In the genomic region with DNA sequence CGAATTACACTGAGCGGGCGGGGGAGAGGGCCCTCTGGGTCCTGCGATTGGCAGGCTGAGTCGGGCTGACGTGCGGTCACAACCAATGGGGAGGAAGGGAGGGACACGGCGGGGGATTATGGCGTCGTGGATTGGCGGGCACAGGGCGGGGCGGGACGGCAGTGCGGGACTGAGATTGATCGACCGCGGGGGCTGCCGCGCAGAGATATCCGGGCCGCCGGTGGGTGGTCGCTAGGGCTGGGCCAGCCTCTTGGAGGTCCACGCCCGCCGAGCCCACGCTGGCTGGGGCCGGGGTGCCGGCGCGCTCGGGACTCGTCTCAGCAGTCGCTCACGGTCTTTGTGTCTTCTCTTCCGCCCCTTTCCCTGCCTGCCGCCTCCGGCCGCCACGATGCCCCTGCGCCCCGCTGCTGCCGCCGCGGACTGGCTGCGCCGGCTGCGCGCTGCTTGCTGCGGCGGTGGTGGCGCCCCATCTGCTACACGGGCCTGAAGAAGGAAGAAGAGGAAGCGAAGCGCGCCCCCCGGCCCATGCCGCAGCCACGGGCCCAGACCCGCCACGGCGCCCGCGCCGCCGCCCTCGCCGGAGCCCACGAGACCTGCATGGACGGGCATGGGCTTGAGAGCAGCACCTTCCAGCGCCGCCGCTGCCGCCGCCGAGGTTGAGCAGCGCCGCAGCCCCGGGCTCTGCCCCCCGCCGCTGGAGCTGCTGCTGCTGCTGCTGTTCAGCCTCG, we compare ENCODE assay signal across 8 cellular contexts. TPM values are rescaled to one million over a fixed set of nuclear protein-coding genes. Genes with fewer than 3 reads are reported as not detected.
DNase-seq lines count a peak whose midpoint lies in the region; ATAC-seq and TF ChIP-seq lines count a peak whose summit lies in the region.

A gene with protein sequence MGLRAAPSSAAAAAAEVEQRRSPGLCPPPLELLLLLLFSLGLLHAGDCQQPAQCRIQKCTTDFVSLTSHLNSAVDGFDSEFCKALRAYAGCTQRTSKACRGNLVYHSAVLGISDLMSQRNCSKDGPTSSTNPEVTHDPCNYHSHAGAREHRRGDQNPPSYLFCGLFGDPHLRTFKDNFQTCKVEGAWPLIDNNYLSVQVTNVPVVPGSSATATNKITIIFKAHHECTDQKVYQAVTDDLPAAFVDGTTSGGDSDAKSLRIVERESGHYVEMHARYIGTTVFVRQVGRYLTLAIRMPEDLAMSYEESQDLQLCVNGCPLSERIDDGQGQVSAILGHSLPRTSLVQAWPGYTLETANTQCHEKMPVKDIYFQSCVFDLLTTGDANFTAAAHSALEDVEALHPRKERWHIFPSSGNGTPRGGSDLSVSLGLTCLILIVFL (plus strand): TSS at position 200 of the 728 bp plus-strand sequence. CDS start 408 bp downstream, at position 608.

- H3K27ac Mint-ChIP-seq in activated CD4-positive, alpha-beta memory T cell treated with anti-CD3 and anti-CD28 coated beads for 36 hours = peak within 1 kb of the TSS; percentile 50

- CTCF ChIA-PET in activated CD4-positive, alpha-beta memory T cell treated with anti-CD3 and anti-CD28 coated beads for 36 hours (lab: Charles Lee) = interaction anchor here (1.3 kb wide), 1 partner anchor 69 kb away, joined by 4 read pairs; no protein-coding TSS in a partner anchor

- TF ChIP-seq POLR2A in GM19099 (IDR thresholded peaks at IDR 0.05; ENCODE audit: extremely low read depth, insufficient read length, low read depth) = peak; percentile 72

- intact Hi-C loops in activated CD4-positive, alpha-beta memory T cell treated with anti-CD3 and anti-CD28 coated beads for 36 hours (cut with micrococcal nuclease) = loop anchor here (1.0 to 10.0 kb wide), 4 partner anchors 156 to 1590 kb away; a partner anchor contains a TSS
- intact Hi-C loops in dorsolateral prefrontal cortex (cut with DNase I) = loop anchor here (5.0 to 10.0 kb wide), 9 partner anchors 154 to 1836 kb away; a partner anchor contains a TSS

- H3K36me3 ChIP-seq in liver (ENCODE audit: control insufficient read depth in 4 of 4, insufficient read depth in 3 of 4, low read depth in 1 of 4, low read length in 3 of 4) = no peaks in the 10 kb centered on the region

- POLR2A ChIA-PET in activated CD4-positive, alpha-beta memory T cell treated with anti-CD3 and anti-CD28 coated beads for 36 hours (lab: Charles Lee) = no interaction called here

- TF ChIP-seq CTCF in AG09309 (IDR thresholded peaks at IDR 0.05; ENCODE audit: control insufficient read depth, insufficient read depth, low read depth, low read length, missing control alignments) (no peak), dorsolateral prefrontal cortex (IDR thresholded peaks at IDR 0.05 in 54 of 56, conservative IDR thresholded peaks at IDR 0.05 in 2 of 56; ENCODE audit: low read depth in 1 of 56, partially characterized antibody in 56 of 56) (peak in 26 of 56 donors; percentile 2 to 55 (median 21)), liver (IDR thresholded peaks at IDR 0.05; ENCODE audit: low read depth, low read length, missing input control) (no peak)

- peak; percentile 72 for ATAC-seq in HG03378 (IDR thresholded peaks at IDR 0.05; ENCODE audit: unreplicated experiment)

- no peaks in the 10 kb centered on the region for H3K36me3 Mint-ChIP-seq in activated CD4-positive, alpha-beta memory T cell treated with anti-CD3 and anti-CD28 coated beads for 36 hours

- H3K4me1 Mint-ChIP-seq in activated CD4-positive, alpha-beta memory T cell treated with anti-CD3 and anti-CD28 coated beads for 36 hours (ENCODE audit: low read depth) = peaks cover 45% of the 10 kb centered on the region

- under 1% methylated on average over 84 of the region's 84 CpGs for WGBS in liver

- H3K4me3 ChIP-seq in AG09309 (ENCODE audit: control insufficient read depth, low read depth, low read length) = peak within 1 kb of the TSS; percentile 97
- peak within 1 kb of the TSS; percentile 56 to 98 (median 86) for H3K4me3 ChIP-seq in dorsolateral prefrontal cortex
- peak within 1 kb of the TSS; percentile 79 to 95 (median 83) for H3K4me3 ChIP-seq in liver (ENCODE audit: low read depth in 1 of 3, low read length in 3 of 3)

- peak within 1 kb of the TSS; percentile 91 for H3K4me3 Mint-ChIP-seq in activated CD4-positive, alpha-beta memory T cell treated with anti-CD3 and anti-CD28 coated beads for 36 hours

- no peaks in the 10 kb centered on the region for H3K9me3 ChIP-seq in liver (ENCODE audit: control insufficient read depth in 4 of 4, low read length in 3 of 4)

- H3K27me3 Mint-ChIP-seq in activated CD4-positive, alpha-beta memory T cell treated with anti-CD3 and anti-CD28 coated beads for 36 hours = peaks cover 21% of the 10 kb centered on the region

- H3K27ac ChIP-seq in dorsolateral prefrontal cortex (peak within 1 kb of the TSS in 58 of 59 donors; percentile 39 to 95 (median 86)), liver (ENCODE audit: low read depth in 1 of 2, low read length in 2 of 2) (peak within 1 kb of the TSS; percentile 93)

- DNase-seq in AG09309 (ENCODE audit: low read depth) = peak; percentile 99
- DNase-seq in NCI-H524 (lab: John Stamatoyannopoulos, UW) = peak; percentile 97
- DNase-seq in activated CD4-positive, alpha-beta memory T cell treated with anti-CD3 and anti-CD28 coated beads for 36 hours = peak; percentile 95
- DNase-seq in dorsolateral prefrontal cortex = peak; percentile 95 to 99 (median 98)
- peak; percentile 89 for DNase-seq in stimulated activated CD4-positive, alpha-beta T cell treated with anti-CD3 and anti-CD28 coated beads, Interleukin-4, amount 100 ng/mL, for 1 hour

- peaks cover 9 to 65% (median 42%) of the 10 kb centered on the region in 4 donors for H3K4me1 ChIP-seq in liver (ENCODE audit: control insufficient read depth in 4 of 4, insufficient read depth in 4 of 4, low read length in 3 of 4)

- peak within 1 kb of the TSS; percentile 81 for H3K9ac ChIP-seq in liver (ENCODE audit: low read depth in 1 of 2, low read length in 2 of 2)

- H3K9me3 Mint-ChIP-seq in activated CD4-positive, alpha-beta memory T cell treated with anti-CD3 and anti-CD28 coated beads for 36 hours = no peaks in the 10 kb centered on the region

- no peak for TF ChIP-seq RAD21 in liver (IDR thresholded peaks at IDR 0.05)

- H3K27me3 ChIP-seq in dorsolateral prefrontal cortex (no peaks in the 10 kb centered on the region), liver (ENCODE audit: control insufficient read depth in 4 of 4, insufficient read depth in 4 of 4, low read length in 3 of 4) (no peaks in the 10 kb centered on the region)

TF ChIP-seq in liver, 16 proteins besides CTCF, POLR2A, EP300 and RAD21 (continues in another document):
- TF ChIP-seq, protein P1, sequence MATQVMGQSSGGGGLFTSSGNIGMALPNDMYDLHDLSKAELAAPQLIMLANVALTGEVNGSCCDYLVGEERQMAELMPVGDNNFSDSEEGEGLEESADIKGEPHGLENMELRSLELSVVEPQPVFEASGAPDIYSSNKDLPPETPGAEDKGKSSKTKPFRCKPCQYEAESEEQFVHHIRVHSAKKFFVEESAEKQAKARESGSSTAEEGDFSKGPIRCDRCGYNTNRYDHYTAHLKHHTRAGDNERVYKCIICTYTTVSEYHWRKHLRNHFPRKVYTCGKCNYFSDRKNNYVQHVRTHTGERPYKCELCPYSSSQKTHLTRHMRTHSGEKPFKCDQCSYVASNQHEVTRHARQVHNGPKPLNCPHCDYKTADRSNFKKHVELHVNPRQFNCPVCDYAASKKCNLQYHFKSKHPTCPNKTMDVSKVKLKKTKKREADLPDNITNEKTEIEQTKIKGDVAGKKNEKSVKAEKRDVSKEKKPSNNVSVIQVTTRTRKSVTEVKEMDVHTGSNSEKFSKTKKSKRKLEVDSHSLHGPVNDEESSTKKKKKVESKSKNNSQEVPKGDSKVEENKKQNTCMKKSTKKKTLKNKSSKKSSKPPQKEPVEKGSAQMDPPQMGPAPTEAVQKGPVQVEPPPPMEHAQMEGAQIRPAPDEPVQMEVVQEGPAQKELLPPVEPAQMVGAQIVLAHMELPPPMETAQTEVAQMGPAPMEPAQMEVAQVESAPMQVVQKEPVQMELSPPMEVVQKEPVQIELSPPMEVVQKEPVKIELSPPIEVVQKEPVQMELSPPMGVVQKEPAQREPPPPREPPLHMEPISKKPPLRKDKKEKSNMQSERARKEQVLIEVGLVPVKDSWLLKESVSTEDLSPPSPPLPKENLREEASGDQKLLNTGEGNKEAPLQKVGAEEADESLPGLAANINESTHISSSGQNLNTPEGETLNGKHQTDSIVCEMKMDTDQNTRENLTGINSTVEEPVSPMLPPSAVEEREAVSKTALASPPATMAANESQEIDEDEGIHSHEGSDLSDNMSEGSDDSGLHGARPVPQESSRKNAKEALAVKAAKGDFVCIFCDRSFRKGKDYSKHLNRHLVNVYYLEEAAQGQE (IDR thresholded peaks at IDR 0.05) = no peak
- TF ChIP-seq RXRA (IDR thresholded peaks at IDR 0.05) = no peak
- TF ChIP-seq TAF1 (conservative IDR thresholded peaks at IDR 0.05) = no peak
- no peak for TF ChIP-seq GABPA (IDR thresholded peaks at IDR 0.05 in 1 of 2, conservative IDR thresholded peaks at IDR 0.05 in 1 of 2)
- peak; percentile 5 for TF ChIP-seq NR2F2 (IDR thresholded peaks at IDR 0.05)
- peak; percentile 65 for TF ChIP-seq YY1 (IDR thresholded peaks at IDR 0.05)
- no peak for TF ChIP-seq JUND (IDR thresholded peaks at IDR 0.05)
- TF ChIP-seq HNF4A (conservative IDR thresholded peaks at IDR 0.05) = no peak
- TF ChIP-seq SP1 (IDR thresholded peaks at IDR 0.05) = no peak
- TF ChIP-seq EGR1 (IDR thresholded peaks at IDR 0.05; ENCODE audit: low read depth in 2 of 2) = peak in 1 of 2 donors; percentile 9
- no peak for TF ChIP-seq HNF4G (IDR thresholded peaks at IDR 0.05)
- TF ChIP-seq, protein P2, sequence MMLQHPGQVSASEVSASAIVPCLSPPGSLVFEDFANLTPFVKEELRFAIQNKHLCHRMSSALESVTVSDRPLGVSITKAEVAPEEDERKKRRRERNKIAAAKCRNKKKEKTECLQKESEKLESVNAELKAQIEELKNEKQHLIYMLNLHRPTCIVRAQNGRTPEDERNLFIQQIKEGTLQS (IDR thresholded peaks at IDR 0.05) = no peak
- no peak for TF ChIP-seq FOXA2 (IDR thresholded peaks at IDR 0.05)
- TF ChIP-seq FOXA1 (IDR thresholded peaks at IDR 0.05) = no peak

RNA-seq across cellular contexts. Expression of the gene that starts here (rescaled TPM):
- total RNA-seq in activated CD4-positive, alpha-beta memory T cell treated with anti-CD3 and anti-CD28 coated beads for 36 hours = 1 to 10 TPM; 3.3 to 3.8 TPM
- total RNA-seq in dorsolateral prefrontal cortex (10 to 100 TPM; 20.2 to 59.3 (median 41.0) TPM), liver (1 to 10 TPM; 2.5 to 5.3 TPM)
- polyA plus RNA-seq in liver = 1 to 10 TPM; 3.0 TPM

Comparison
In these comparisons a context has a peak if more than half of its experiments do, and no peak if none do; other contexts are left out.
1. Peak in every context shown above with its lines: DNase-seq, ATAC-seq, H3K4me3 ChIP-seq and H3K27ac ChIP-seq.